In genomic region chr7:107150375-107151073, GRCh38 we compare ENCODE assay signal across 8 cellular contexts. TPM values are rescaled to one million over a fixed set of nuclear protein-coding genes. Genes with fewer than 3 reads are reported as not detected.
DNase-seq lines count a peak whose midpoint lies in the region; ATAC-seq lines count a peak whose summit lies in the region.

No MANE protein-coding gene starts in this region.

- no peak overlapping the region for H4K8ac ChIP-seq in mesenchymal stem cell (ENCODE audit: low read length)

- H2BK120ac ChIP-seq in mesenchymal stem cell (ENCODE audit: low read depth, low read length), result no peak overlapping the region

- intact Hi-C loops in Right ventricle myocardium inferior (cut with DNase I), result loop anchor here (1.0 kb wide), 1 partner anchor 203 kb away; no protein-coding TSS in a partner anchor
- intact Hi-C loops in cardiac septum (cut with DNase I), result loop anchor here (5.0 kb wide), 1 partner anchor 358 kb away; no protein-coding TSS in a partner anchor

- no peak overlapping the region for H3K18ac ChIP-seq in mesenchymal stem cell (ENCODE audit: low read depth in 1 of 2, low read length in 2 of 2)

- no peak overlapping the region for H3K4ac ChIP-seq in mesenchymal stem cell (ENCODE audit: low read depth in 1 of 2, low read length in 2 of 2)

- H3K9me3 ChIP-seq in mesenchymal stem cell (ENCODE audit: control insufficient read depth, low read length), result no peaks in the 10 kb centered on the region

- ATAC-seq in Right ventricle myocardium inferior, result peak; percentile 69

- H3K27ac ChIP-seq in mesenchymal stem cell (ENCODE audit: low read length, poor library complexity, severe bottlenecking), result no peak overlapping the region

- H3K4me3 ChIP-seq in mesenchymal stem cell (ENCODE audit: insufficient read depth in 1 of 2, low read depth in 1 of 2, low read length in 2 of 2), result no peak overlapping the region

- no peaks in the 10 kb centered on the region for H3K79me1 ChIP-seq in mesenchymal stem cell (replicated peaks; ENCODE audit: low read length, poor library complexity, severe bottlenecking)

- H3K14ac ChIP-seq in mesenchymal stem cell (ENCODE audit: low read length in 2 of 2), result no peak overlapping the region

- DNase-seq in Right ventricle myocardium inferior (ENCODE audit: missing footprints) (peak; percentile 74), cardiac septum (ENCODE audit: low spot score) (no peak), NCI-H345 (lab: John Stamatoyannopoulos, UW) (peak; percentile 70), dedifferentiated amniotic fluid mesenchymal stem cell (ENCODE audit: extremely low spot score) (peak; percentile 85), mesenchymal stem cell (peak; percentile 73), iPS-NIHi7 (ENCODE audit: extremely low spot score) (no peak)
- DNase-seq in activated CD4-positive, alpha-beta T cell treated with anti-CD3 and anti-CD28 coated beads for 48 hours, result peak; percentile 84
- peak; percentile 27 to 55 for DNase-seq in stimulated activated CD8-positive, alpha-beta memory T cell treated with anti-CD3 and anti-CD28 coated beads, Interleukin-2, amount 100 ng/mL, for 48 hours (ENCODE audit: low read depth in 2 of 2)

- no peaks in the 10 kb centered on the region for H3K27me3 ChIP-seq in mesenchymal stem cell (ENCODE audit: control insufficient read depth in 1 of 2, insufficient read depth in 1 of 2, low read length in 2 of 2)

- H3K23ac ChIP-seq in mesenchymal stem cell (ENCODE audit: low read length in 2 of 2), result no peak overlapping the region

- WGBS in mesenchymal stem cell, result 0% methylated on average over 1 of the region's 4 CpGs

- no peak overlapping the region for H2AFZ ChIP-seq in mesenchymal stem cell (ENCODE audit: low read depth, low read length)

- no peak overlapping the region for H2BK5ac ChIP-seq in mesenchymal stem cell (ENCODE audit: low read depth, low read length, poor library complexity, severe bottlenecking)

- peaks cover 3% of the 10 kb centered on the region for H3K4me1 ChIP-seq in mesenchymal stem cell (ENCODE audit: control insufficient read depth, insufficient read depth, low read depth, low read length)

- H3K4me2 ChIP-seq in mesenchymal stem cell (ENCODE audit: low read length, poor library complexity, severe bottlenecking), result no peak overlapping the region

- H3K9ac ChIP-seq in mesenchymal stem cell (ENCODE audit: low read length), result no peak overlapping the region

- no peaks in the 10 kb centered on the region for H3K36me3 ChIP-seq in mesenchymal stem cell (ENCODE audit: control insufficient read depth in 1 of 2, insufficient read depth in 2 of 2, low read depth in 1 of 2, low read length in 2 of 2)

- H2BK12ac ChIP-seq in mesenchymal stem cell (ENCODE audit: low read length in 2 of 2), result no peak overlapping the region

- H2AK5ac ChIP-seq in mesenchymal stem cell (ENCODE audit: low read length, severe bottlenecking), result no peak overlapping the region

- no peak overlapping the region for H4K91ac ChIP-seq in mesenchymal stem cell (ENCODE audit: low read length)

- no peak overlapping the region for H2BK15ac ChIP-seq in mesenchymal stem cell (ENCODE audit: low read depth, poor library complexity, severe bottlenecking)

RNA-seq across cellular contexts. Expression of gene HBP1, which starts 18.3 kb away (rescaled TPM):
- 65.8 TPM for total RNA-seq in Right ventricle myocardium inferior
- total RNA-seq in cardiac septum, result 45.4 TPM
- polyA plus RNA-seq in mesenchymal stem cell (2013, experiment 1 of 2), result 39.5 TPM
- polyA plus RNA-seq in mesenchymal stem cell (2013, experiment 2 of 2), result 40.4 TPM

Comparison
In these comparisons a context has a peak if more than half of its experiments do, and no peak if none do; other contexts are left out.
1. DNase-seq: peak in Right ventricle myocardium inferior (single experiment), NCI-H345 (single experiment), activated CD4-positive, alpha-beta T cell treated with anti-CD3 and anti-CD28 coated beads for 48 hours (single experiment), dedifferentiated amniotic fluid mesenchymal stem cell (single experiment), mesenchymal stem cell (single experiment) and stimulated activated CD8-positive, alpha-beta memory T cell treated with anti-CD3 and anti-CD28 coated beads, Interleukin-2, amount 100 ng/mL, for 48 hours (2 of 2); none in cardiac septum (single experiment) and iPS-NIHi7 (single experiment).